ENCODE assay signal across 26 cellular contexts in the genomic region with DNA sequence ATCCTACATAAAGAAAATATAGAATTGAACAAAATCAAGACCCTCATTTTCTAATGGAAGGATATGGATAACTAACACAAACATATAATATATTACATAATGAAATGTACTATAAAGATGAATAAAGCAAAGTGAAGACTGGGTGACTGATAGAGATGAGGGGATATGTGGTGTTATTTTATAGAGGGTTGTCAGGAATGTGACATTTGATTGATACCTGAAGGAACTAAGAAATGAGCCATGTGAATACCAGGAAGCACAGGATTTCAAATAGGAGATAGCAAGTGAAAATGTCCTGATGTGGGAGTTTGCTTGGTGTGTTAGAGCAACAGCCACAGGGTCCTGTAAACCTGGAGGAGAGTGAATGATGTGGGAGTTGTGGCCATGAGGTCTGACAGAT.
"Had no signal": no experiment of that assay in that cellular context is flagged by ENCODE, and none has a peak within 500 bp of the region (broad histone marks: within the 10 kb centered on the region; RNA-seq: fewer than 3 reads in every experiment).

No MANE protein-coding gene starts in this region.

- H3K36me3 ChIP-seq: stomach, suprapubic skin, thoracic aorta, thyroid gland, tibial artery, tibial nerve, transverse colon, upper lobe of left lung, upper lobe of right lung, uterus, vagina had no signal

- H3K4me3 ChIP-seq: stomach, suprapubic skin, testis, thoracic aorta, thyroid gland, tibial artery, tibial nerve, transverse colon, upper lobe of left lung, upper lobe of right lung, uterus, vagina had no signal

- H3K9me3 ChIP-seq: stomach, suprapubic skin, testis, thoracic aorta, thyroid gland, tibial artery, tibial nerve, transverse colon, upper lobe of left lung, upper lobe of right lung, uterus, vagina had no signal

- DNase-seq: stimulated activated CD4-positive, alpha-beta T cell treated with anti-CD3 and anti-CD28 coated beads, Interleukin-2, amount 100 ng/mL, for 48 hours; stimulated activated CD4-positive, alpha-beta T cell treated with anti-CD3 and anti-CD28 coated beads, Interleukin-4, amount 100 ng/mL, for 1 hour; stimulated activated CD4-positive, alpha-beta T cell treated with anti-CD3 and anti-CD28 coated beads, Interleukin-4, amount 100 ng/mL, for 24 hours; stimulated activated CD4-positive, alpha-beta T cell treated with anti-CD3 and anti-CD28 coated beads, Interleukin-4, amount 100 ng/mL, for 4 hours; stimulated activated CD8-positive, alpha-beta memory T cell treated with anti-CD3 and anti-CD28 coated beads, Interleukin-4, amount 100 ng/mL, for 48 hours; stimulated activated naive B cell treated with anti-CD40 and anti-IgM and Interleukin-4, amounts not matched to agents 10 μg/mL and 1 μg/mL and 100 μg/mL, for 72 hours; stimulated activated naive CD4-positive, alpha-beta T cell; stimulated activated naive CD4-positive, alpha-beta T cell treated with Interleukin-2 at 50 U/mL for 16 hours; stimulated activated naive CD8-positive, alpha-beta T cell treated with anti-CD3 and anti-CD28 coated beads, Interleukin-15, amount 100 ng/mL, for 72 hours; stimulated activated naive CD8-positive, alpha-beta T cell treated with anti-CD3 and anti-CD28 coated beads, Interleukin-15, Interleukin-2, amounts not matched to agents 100 U/mL and 50 U/mL, for 24 hours; stomach; substantia nigra; testis; thyroid gland; tibial artery; transverse colon; trophoblast cell; upper lobe of left lung; upper lobe of right lung; uterus had no signal

- H3K27ac ChIP-seq: stomach, suprapubic skin, testis, thoracic aorta, thyroid gland, tibial artery, tibial nerve, transverse colon, upper lobe of left lung, upper lobe of right lung, uterus, vagina had no signal

- H3K27me3 ChIP-seq: testis, thyroid gland, tibial nerve, upper lobe of left lung, upper lobe of right lung, uterus, vagina had no signal

- ATAC-seq: stimulated activated effector memory CD8-positive, alpha-beta T cell treated with anti-CD3 and anti-CD28 coated beads, Interleukin-12 subunit alpha, Interleukin-12 subunit beta, amount 100 ng/mL, for 72 hours; stimulated activated memory B cell treated with anti-CD40 and anti-IgM and Interleukin-4, amounts not matched to agents 10 μg/mL and 1 μg/mL and 100 μg/mL, for 72 hours; stimulated activated naive B cell treated with anti-CD40 and anti-IgM and Interleukin-4, amounts not matched to agents 10 μg/mL and 1 μg/mL and 100 μg/mL, for 72 hours; stimulated activated naive CD8-positive, alpha-beta T cell treated with anti-CD3 and anti-CD28 coated beads, Interleukin-15, amount 100 ng/mL, for 72 hours; stimulated activated naive CD8-positive, alpha-beta T cell treated with anti-CD3 and anti-CD28 coated beads, Interleukin-15, Interleukin-2, amounts not matched to agents 100 U/mL and 50 U/mL, for 24 hours; upper lobe of right lung had no signal
